Comparison of ENCODE assay signal across 10 cellular contexts in genomic region chr4:76420311-76420710, GRCh38. TPM values are rescaled to one million over a fixed set of nuclear protein-coding genes. Genes with fewer than 3 reads are reported as not detected.
DNase-seq lines count a peak whose midpoint lies in the region; ATAC-seq and TF ChIP-seq lines count a peak whose summit lies in the region.
"Had no signal": no experiment of that assay in that cellular context is flagged by ENCODE, and none has a peak within 500 bp of the region (broad histone marks: within the 10 kb centered on the region; RNA-seq: fewer than 3 reads in every experiment).

No MANE protein-coding gene starts in this region.

- POLR2A ChIA-PET in PC-9 (lab: Charles Lee; ENCODE audit: unreplicated experiment): no interaction called here

- TF ChIP-seq EP300 in transverse colon (IDR thresholded peaks at IDR 0.05; ENCODE audit: low read depth): no peak

- ATAC-seq in activated T-cell treated with anti-CD3 and anti-CD28 coated beads, Interleukin-2, amount 50 U/mL, for 72 hours (replicated peaks in 1 of 2): no peak
- ATAC-seq in HG03039 (IDR thresholded peaks at IDR 0.05; ENCODE audit: unreplicated experiment) (no peak), HG03342 (IDR thresholded peaks at IDR 0.05; ENCODE audit: unreplicated experiment) (no peak)

- no peak for TF ChIP-seq POLR2A in transverse colon (IDR thresholded peaks at IDR 0.05)

- no peaks in the 10 kb centered on the region for H3K79me2 ChIP-seq in PC-9 (ENCODE audit: low read depth)

- peaks cover 6% of the 10 kb centered on the region for H3K4me1 Mint-ChIP-seq in activated T-cell treated with anti-CD3 and anti-CD28 coated beads, Interleukin-2, amount 50 U/mL, for 72 hours (ENCODE audit: low read depth)

- H3F3A ChIP-seq in PC-9 (ENCODE audit: insufficient read depth, low read depth): no peaks in the 10 kb centered on the region

- no peaks in the 10 kb centered on the region for H3K9me2 ChIP-seq in PC-9 (ENCODE audit: insufficient read depth)

- H3K36me3 ChIP-seq in muscle layer of duodenum (ENCODE audit: control insufficient read depth in 1 of 2, insufficient read depth in 2 of 2, low read length in 2 of 2) (no peaks in the 10 kb centered on the region), transverse colon (no peaks in the 10 kb centered on the region), PC-9 (ENCODE audit: low read depth) (no peaks in the 10 kb centered on the region)

- no peaks in the 10 kb centered on the region for H3K9me3 ChIP-seq in muscle layer of duodenum (ENCODE audit: control insufficient read depth in 1 of 2, low read length in 2 of 2)
- no peaks in the 10 kb centered on the region for H3K9me3 ChIP-seq in transverse colon
- H3K9me3 ChIP-seq in PC-9 (ENCODE audit: insufficient read depth, low read depth): no peaks in the 10 kb centered on the region

- CTCF ChIA-PET in PC-9 (lab: Charles Lee): no interaction called here

- intact Hi-C loops in dorsolateral prefrontal cortex (cut with DNase I): loop anchor here in 1 of 2 donors (10.0 kb wide), 1 partner anchor 236 kb away; no protein-coding TSS in a partner anchor
- intact Hi-C loops in transverse colon (cut with DNase I; ENCODE audit: low total_unique reads): no loop called here
- intact Hi-C loops in PC-9 (cut with micrococcal nuclease; ENCODE audit: unreplicated experiment): no loop called here

- H3K27ac Mint-ChIP-seq in activated T-cell treated with anti-CD3 and anti-CD28 coated beads, Interleukin-2, amount 50 U/mL, for 72 hours: no peak overlapping the region

- H3K27me3 ChIP-seq in dorsolateral prefrontal cortex: peaks cover 0 to 5% (median 0%) of the 10 kb centered on the region in 45 donors
- no peaks in the 10 kb centered on the region for H3K27me3 ChIP-seq in muscle layer of duodenum (ENCODE audit: low read depth, low read length)
- no peaks in the 10 kb centered on the region for H3K27me3 ChIP-seq in transverse colon
- H3K27me3 ChIP-seq in PC-9 (ENCODE audit: insufficient read depth, low read depth): no peaks in the 10 kb centered on the region

- peak overlapping the region; percentile 69 to 70 for H3K4me3 Mint-ChIP-seq in activated T-cell treated with anti-CD3 and anti-CD28 coated beads, Interleukin-2, amount 50 U/mL, for 72 hours

- peaks cover 0 to 4% of the 10 kb centered on the region in 2 donors for H3K36me3 Mint-ChIP-seq in activated T-cell treated with anti-CD3 and anti-CD28 coated beads, Interleukin-2, amount 50 U/mL, for 72 hours (ENCODE audit: insufficient read depth in 2 of 2)

- no peak for DNase-seq in activated T-cell treated with anti-CD3 and anti-CD28 coated beads, Interleukin-2, amount 50 U/mL, for 72 hours
- DNase-seq in activated T-cell treated with anti-CD3 and anti-CD28 coated beads, Interleukin-2, amount 50 U/mL, for 1 hour: no peak
- DNase-seq in dorsolateral prefrontal cortex (peak in 1 of 10 donors; percentile 8), transverse colon (no peak), PC-9 (no peak)
- DNase-seq: activated gamma-delta T cell treated with Interleukin-2 at 50 U/mL for 16 hours, T-helper 9 cell had no signal

- H3K27ac ChIP-seq in dorsolateral prefrontal cortex: peak overlapping the region in 1 of 59 donors; percentile 18
- no peak overlapping the region for H3K27ac ChIP-seq in muscle layer of duodenum (ENCODE audit: low read length)
- H3K27ac ChIP-seq in transverse colon: no peak overlapping the region
- H3K27ac ChIP-seq in PC-9: no peak overlapping the region

- in situ Hi-C loops in transverse colon (cut with MboI; ENCODE audit: low pct_ligation_motif_present in 1 of 4, low pct_unique_long_range_greater_than_20kb in 1 of 4, low sequenced_read_pairs in 3 of 4): no loop called here

- no peaks in the 10 kb centered on the region for H4K20me1 ChIP-seq in PC-9 (ENCODE audit: insufficient read depth)

- peaks cover 31% of the 10 kb centered on the region for H3K27me3 Mint-ChIP-seq in activated T-cell treated with anti-CD3 and anti-CD28 coated beads, Interleukin-2, amount 50 U/mL, for 72 hours (ENCODE audit: low read depth)

- H3K4me2 ChIP-seq in PC-9: no peak overlapping the region

- H3K4me3 ChIP-seq in dorsolateral prefrontal cortex (peak overlapping the region in 56 of 59 donors; percentile 40 to 75 (median 60)), muscle layer of duodenum (ENCODE audit: low read depth in 1 of 2, low read length in 2 of 2) (peak overlapping the region; percentile 46 to 72), transverse colon (peak overlapping the region in 3 of 4 donors; percentile 41 to 60 (median 50)), PC-9 (no peak overlapping the region)

- H3K4me1 ChIP-seq in muscle layer of duodenum (ENCODE audit: control insufficient read depth in 1 of 2, insufficient read depth in 2 of 2, low read length in 2 of 2) (no peaks in the 10 kb centered on the region), transverse colon (peaks cover 0 to 13% (median 4%) of the 10 kb centered on the region in 4 donors), PC-9 (replicated peaks; ENCODE audit: insufficient read depth) (no peaks in the 10 kb centered on the region)

- peaks cover 0 to 2% of the 10 kb centered on the region in 2 donors for H3K9me3 Mint-ChIP-seq in activated T-cell treated with anti-CD3 and anti-CD28 coated beads, Interleukin-2, amount 50 U/mL, for 72 hours

- no TSS peak for BruUV-seq in PC-9 (replicated peaks; lab: Mats Ljungman, UMichigan)

- no peak overlapping the region for H2AFZ ChIP-seq in PC-9

- TF ChIP-seq CTCF in dorsolateral prefrontal cortex (IDR thresholded peaks at IDR 0.05 in 54 of 56, conservative IDR thresholded peaks at IDR 0.05 in 2 of 56; ENCODE audit: low read depth in 1 of 56, partially characterized antibody in 56 of 56): no peak
- TF ChIP-seq CTCF in transverse colon (IDR thresholded peaks at IDR 0.05): no peak
- TF ChIP-seq CTCF in PC-9 (conservative IDR thresholded peaks at IDR 0.05): no peak

- 68 to 69% methylated on average over 12 of the region's 12 CpGs for WGBS in transverse colon (ENCODE audit: low coverage in 1 of 2), 2 donors

RNA-seq across cellular contexts. Expression of gene CCDC158, which starts 0.6 kb away (rescaled TPM):
- total RNA-seq in activated T-cell treated with anti-CD3 and anti-CD28 coated beads, Interleukin-2, amount 50 U/mL, for 72 hours: not detected
- total RNA-seq in dorsolateral prefrontal cortex (1 to 10 TPM; 1.1 to 8.1 (median 3.1) TPM), transverse colon (under 1 TPM in 2 of 4 donors, not detected in 2; 0.16 to 0.55 TPM), PC-9 (2021) (not detected in 2 replicates)

RNA-seq across cellular contexts. Expression of gene SHROOM3, which starts 14.7 kb away (rescaled TPM):
- total RNA-seq in activated T-cell treated with anti-CD3 and anti-CD28 coated beads, Interleukin-2, amount 50 U/mL, for 72 hours: under 1 TPM; 0.09 to 0.10 TPM
- 10 to 100 TPM in 117 of 120 experiments, 1 to 10 TPM in 3; 7.6 to 38.2 (median 21.4) TPM for total RNA-seq in dorsolateral prefrontal cortex
- total RNA-seq in transverse colon: 100 to 1,000 TPM; 182 to 456 (median 437) TPM
- total RNA-seq in PC-9 (2021): 44.3 and 50.7 TPM in 2 replicates

Comparison
In these comparisons a context has a peak if more than half of its experiments do, and no peak if none do; other contexts are left out.
1. RNA of gene SHROOM3, which starts 14.7 kb away (total RNA-seq): 182 to 456 TPM in transverse colon, 44.3 to 50.7 TPM in PC-9 and 7.6 to 38.2 TPM in dorsolateral prefrontal cortex; 0.09 to 0.10 TPM in activated T-cell treated with anti-CD3 and anti-CD28 coated beads, Interleukin-2, amount 50 U/mL, for 72 hours; every median in the first group is over 4 times any median in the second.